In genomic region chr1:21508580-21509350, GRCh38 we compare ENCODE assay signal across 10 cellular contexts. TPM values are rescaled to one million over a fixed set of nuclear protein-coding genes. Genes with fewer than 3 reads are reported as not detected.
DNase-seq lines count a peak whose midpoint lies in the region; ATAC-seq, FAIRE-seq and TF ChIP-seq lines count a peak whose summit lies in the region.
"Had no signal": no experiment of that assay in that cellular context is flagged by ENCODE, and none has a peak within 500 bp of the region (broad histone marks: within the 10 kb centered on the region; RNA-seq: fewer than 3 reads in every experiment).

No MANE protein-coding gene starts in this region.

- H3K4me1 ChIP-seq in neuron (ENCODE audit: insufficient read depth, low read length) = peaks cover 21% of the 10 kb centered on the region

- no peaks in the 10 kb centered on the region for H3K36me3 ChIP-seq in neuron (ENCODE audit: insufficient read depth, low read length)

- peak; percentile 52 for TF ChIP-seq CTCF in fibroblast of the aortic adventitia (IDR thresholded peaks at IDR 0.05; ENCODE audit: insufficient read depth, low read length)

- no peak for FAIRE-seq in RCC 7860 (lab: Jason Lieb, UNC)
- FAIRE-seq: islet of Langerhans had no signal

- peak overlapping the region; percentile 79 for H3K4me3 Mint-ChIP-seq in activated T-cell treated with anti-CD3 and anti-CD28 coated beads, Interleukin-2, amount 50 U/mL, for 4 hours

- H3K27me3 Mint-ChIP-seq in activated T-cell treated with anti-CD3 and anti-CD28 coated beads, Interleukin-2, amount 50 U/mL, for 4 hours (ENCODE audit: low read depth) = peaks cover 55% of the 10 kb centered on the region

- H3K4me1 Mint-ChIP-seq in activated T-cell treated with anti-CD3 and anti-CD28 coated beads, Interleukin-2, amount 50 U/mL, for 4 hours (ENCODE audit: low read depth) = peaks cover 4% of the 10 kb centered on the region

- no peaks in the 10 kb centered on the region for H3K9me3 Mint-ChIP-seq in activated T-cell treated with anti-CD3 and anti-CD28 coated beads, Interleukin-2, amount 50 U/mL, for 4 hours

- H2AFZ ChIP-seq in neuron (ENCODE audit: low read depth, low read length) = peak overlapping the region; percentile 69

- H3K27ac ChIP-seq in substantia nigra (ENCODE audit: low read depth, low read length, poor library complexity, severe bottlenecking) = no peak overlapping the region

- H3K9me3 ChIP-seq in neuron (ENCODE audit: low read length) = no peaks in the 10 kb centered on the region

- ATAC-seq in activated T-cell treated with anti-CD3 and anti-CD28 coated beads, Interleukin-2, amount 50 U/mL, for 4 hours = peak; percentile 96 to 98

- H3K36me3 Mint-ChIP-seq in activated T-cell treated with anti-CD3 and anti-CD28 coated beads, Interleukin-2, amount 50 U/mL, for 4 hours (ENCODE audit: insufficient read depth) = peaks cover 2% of the 10 kb centered on the region

- H3K4me3 ChIP-seq in fibroblast of the aortic adventitia (ENCODE audit: low read depth, low read length) (peak overlapping the region; percentile 39), neuron (ENCODE audit: low read length) (peak overlapping the region; percentile 39)

- H3K27me3 ChIP-seq in neuron (ENCODE audit: insufficient read depth, low read length) = no peaks in the 10 kb centered on the region

- DNase-seq in NCI-H1436 (lab: John Stamatoyannopoulos, UW) (peak; percentile 33), NCI-H1436 treated with DMSO at 0.1 percent for 48 hours (lab: John Stamatoyannopoulos, UW) (no peak), NCI-H69 (lab: John Stamatoyannopoulos, UW) (peak; percentile 76), fibroblast of the aortic adventitia (ENCODE audit: low read depth) (peak; percentile 24), substantia nigra (lab: John Stamatoyannopoulos, UW) (peak in 28 of 49 donors; percentile 11 to 73 (median 34)), RCC 7860 (ENCODE audit: low spot score) (no peak)
- peak; percentile 51 for DNase-seq in activated T-cell treated with anti-CD3 and anti-CD28 coated beads, Interleukin-2, amount 50 U/mL, for 4 hours
- DNase-seq: DND-41 had no signal

RNA-seq across cellular contexts. Expression of gene ALPL, which starts 0.5 kb away (rescaled TPM):
- total RNA-seq in activated T-cell treated with anti-CD3 and anti-CD28 coated beads, Interleukin-2, amount 50 U/mL, for 4 hours = under 1 TPM; 0.33 to 0.38 (median 0.34) TPM
- 1.1 and 16.3 TPM in 2 replicates for total RNA-seq in fibroblast of the aortic adventitia (ENCODE audit: low replicate concordance)

Comparison
In these comparisons a context has a peak if more than half of its experiments do, and no peak if none do; other contexts are left out.
1. DNase-seq: peak in NCI-H1436 (single experiment), NCI-H69 (single experiment), activated T-cell treated with anti-CD3 and anti-CD28 coated beads, Interleukin-2, amount 50 U/mL, for 4 hours (single experiment), fibroblast of the aortic adventitia (single experiment) and substantia nigra (28 of 49); none in NCI-H1436 treated with DMSO at 0.1 percent for 48 hours (single experiment) and RCC 7860 (single experiment).